ENCODE assay signal across 8 cellular contexts in genomic region chr5:181188700-181189362, GRCh38. TPM values are rescaled to one million over a fixed set of nuclear protein-coding genes. Genes with fewer than 3 reads are reported as not detected.
DNase-seq lines count a peak whose midpoint lies in the region; ATAC-seq and TF ChIP-seq lines count a peak whose summit lies in the region.

No MANE protein-coding gene starts in this region.

- H3K36me3 ChIP-seq in WERI-Rb-1 (no peaks in the 10 kb centered on the region), colonic mucosa (no peaks in the 10 kb centered on the region), lung (ENCODE audit: control insufficient read depth in 2 of 2, insufficient read depth in 2 of 2, low read length in 2 of 2) (no peaks in the 10 kb centered on the region)

- TF ChIP-seq CTCF in H9 (conservative IDR thresholded peaks at IDR 0.05): no peak
- TF ChIP-seq CTCF in WERI-Rb-1 (IDR thresholded peaks at IDR 0.05; ENCODE audit: low read depth, low read length): no peak
- no peak for TF ChIP-seq CTCF in colonic mucosa (IDR thresholded peaks at IDR 0.05)
- no peak for TF ChIP-seq CTCF in lung (IDR thresholded peaks at IDR 0.05; ENCODE audit: control extremely low read depth, extremely low read depth)

- no peak overlapping the region for H3K23ac ChIP-seq in H9 (ENCODE audit: insufficient read length, low read depth, low read length)

- H3K4me3 ChIP-seq in WERI-Rb-1 (ENCODE audit: low read depth, low read length) (peak overlapping the region; percentile 85), colonic mucosa (peak overlapping the region; percentile 81), lung (peak overlapping the region; percentile 73)

- H3K27ac ChIP-seq in H9 (ENCODE audit: insufficient read length, low read depth, low read length) (no peak overlapping the region), WERI-Rb-1 (peak overlapping the region; percentile 48), colonic mucosa (peak overlapping the region; percentile 28), lung (ENCODE audit: low read depth in 1 of 2, low read length in 1 of 2) (peak overlapping the region; percentile 64 to 80)

- H3K56ac ChIP-seq in H9 (ENCODE audit: insufficient read length, low read depth, low read length): no peak overlapping the region

- no peaks in the 10 kb centered on the region for H3K79me2 ChIP-seq in H9 (ENCODE audit: insufficient read depth, low read length)

- H3K9ac ChIP-seq in H9 (ENCODE audit: extremely low read depth, insufficient read length, low read length) (no peak overlapping the region), colonic mucosa (ENCODE audit: low read depth in 2 of 2, low read length in 2 of 2) (peak overlapping the region; percentile 76 to 82)

- ATAC-seq in lung (ENCODE audit: insufficient read depth, low FRiP score): no peak
- no peak for ATAC-seq in GM19455 (IDR thresholded peaks at IDR 0.05; ENCODE audit: unreplicated experiment)

- H3K9me3 ChIP-seq in H9 (ENCODE audit: control insufficient read depth, low read depth, low read length): no peaks in the 10 kb centered on the region
- H3K9me3 ChIP-seq in WERI-Rb-1 (ENCODE audit: severe bottlenecking): no peaks in the 10 kb centered on the region
- no peaks in the 10 kb centered on the region for H3K9me3 ChIP-seq in colonic mucosa
- H3K9me3 ChIP-seq in lung (ENCODE audit: control insufficient read depth in 2 of 2, insufficient read depth in 1 of 2, low read length in 1 of 2): no peaks in the 10 kb centered on the region

- H3K36me3 Mint-ChIP-seq in H9 (ENCODE audit: insufficient read depth in 1 of 3, low read depth in 3 of 3): peaks cover 0 to 2% (median 0%) of the 10 kb centered on the region in 3 experiments; a peak in 2 of 7 replicates

- no peak overlapping the region for H3K14ac ChIP-seq in H9 (ENCODE audit: insufficient read depth, low read length)

- peaks cover 12 to 13% of the 10 kb centered on the region in 2 experiments for H3K9me3 Mint-ChIP-seq in H9

- peak overlapping the region; percentile 88 to 93 (median 92); a peak in 6 of 7 replicates for H3K27ac Mint-ChIP-seq in H9

- peak overlapping the region; percentile 91 to 92 for H3K4me3 Mint-ChIP-seq in H9

- peaks cover 34% of the 10 kb centered on the region for H3K23me2 ChIP-seq in H9 (ENCODE audit: insufficient read length, low read depth, low read length, poor library complexity, severe bottlenecking)

- H3K4me1 ChIP-seq in H9 (ENCODE audit: insufficient read depth, low read length): no peaks in the 10 kb centered on the region
- H3K4me1 ChIP-seq in colonic mucosa: peaks cover 2% of the 10 kb centered on the region
- H3K4me1 ChIP-seq in lung (ENCODE audit: control insufficient read depth in 2 of 2, insufficient read depth in 2 of 2, low read length in 2 of 2): peaks cover 0 to 11% of the 10 kb centered on the region in 2 donors

- no peak overlapping the region for H2BK20ac ChIP-seq in H9 (ENCODE audit: low read depth, low read length, poor library complexity, severe bottlenecking)

- no peak overlapping the region for H2AK5ac ChIP-seq in H9 (ENCODE audit: insufficient read length, low read length)

- H3K4me2 ChIP-seq in H9 (ENCODE audit: insufficient read depth, insufficient read length, low read length): peak overlapping the region; percentile 75

- intact Hi-C loops in colonic mucosa (cut with DNase I): loop anchor here (2.0 to 10.0 kb wide), 2 partner anchors 34 to 76 kb away; partner anchors contain the start of genes TRIM41 and TRIM52

- H2BK12ac ChIP-seq in H9 (ENCODE audit: insufficient read length, low read depth, low read length): no peak overlapping the region

- H2AFZ ChIP-seq in H9 (ENCODE audit: low read length): no peak overlapping the region

- no peak overlapping the region for H2BK15ac ChIP-seq in H9 (ENCODE audit: low read depth, low read length)

- H4K5ac ChIP-seq in H9 (ENCODE audit: insufficient read length, low read depth, low read length): no peak overlapping the region

- H4K91ac ChIP-seq in H9 (ENCODE audit: insufficient read length, low read depth, low read length): no peak overlapping the region

- DNase-seq in H9 (peak; percentile 82), WERI-Rb-1 (peak; percentile 46), colonic mucosa (peak; percentile 89), lung (ENCODE audit: low spot score) (peak; percentile 74), GOT3 (lab: John Stamatoyannopoulos, UW) (no peak), NCI-H1092 treated with DMSO at 0.1 percent for 48 hours (lab: John Stamatoyannopoulos, UW) (no peak)
- peak; percentile 67 to 73 (median 67) for DNase-seq in stimulated activated CD4-positive, alpha-beta T cell treated with anti-CD3 and anti-CD28 coated beads, TNF-alpha, amount 100 ng/mL, for 4 hours (ENCODE audit: low read depth in 3 of 3)

- H4K8ac ChIP-seq in H9 (replicated peaks; ENCODE audit: insufficient read length, low read depth, low read length): no peak overlapping the region

- H3K27me3 Mint-ChIP-seq in H9 (ENCODE audit: low read depth): peaks cover 45% of the 10 kb centered on the region

- H3K79me1 ChIP-seq in H9 (ENCODE audit: insufficient read depth, low read depth, low read length, poor library complexity, severe bottlenecking): no peaks in the 10 kb centered on the region

- H3K4me1 Mint-ChIP-seq in H9: peaks cover 13 to 29% of the 10 kb centered on the region in 2 experiments

- no peak overlapping the region for H2BK5ac ChIP-seq in H9 (ENCODE audit: insufficient read length, low read length)

- H3K4ac ChIP-seq in H9 (ENCODE audit: low read depth, low read length): no peak overlapping the region

- no peak overlapping the region for H3T11ph ChIP-seq in H9 (ENCODE audit: low read length)

- H2BK120ac ChIP-seq in H9 (ENCODE audit: low read depth, low read length, poor library complexity, severe bottlenecking): no peak overlapping the region

- no peaks in the 10 kb centered on the region for H4K20me1 ChIP-seq in H9 (ENCODE audit: control insufficient read depth, insufficient read depth, insufficient read length)

- peaks cover 16% of the 10 kb centered on the region for H3K27me3 ChIP-seq in H9 (ENCODE audit: insufficient read depth, low read length)
- H3K27me3 ChIP-seq in WERI-Rb-1 (ENCODE audit: insufficient read depth, low read depth, severe bottlenecking): no peaks in the 10 kb centered on the region
- no peaks in the 10 kb centered on the region for H3K27me3 ChIP-seq in colonic mucosa
- H3K27me3 ChIP-seq in lung (ENCODE audit: control insufficient read depth, insufficient read depth): no peaks in the 10 kb centered on the region

- WGBS in H9 (ENCODE audit: extremely low coverage, insufficient read length, low lambda C conversion rate): no CpG with 5 or more reads among the region's 35 CpGs
- WGBS in lung, 2 donors: 0 to 1% methylated on average over 35 of the region's 35 CpGs

- H3K18ac ChIP-seq in H9 (ENCODE audit: insufficient read length, low read depth, low read length): no peak overlapping the region

RNA-seq across cellular contexts. Expression of gene TRIM7, which starts 16.2 kb away (rescaled TPM):
- total RNA-seq in H9 (2021): not detected in 2 replicates
- total RNA-seq in colonic mucosa: 1 to 10 TPM; 6.8 to 8.7 TPM
- total RNA-seq in lung: 1 to 10 TPM in 1 of 2 donors, under 1 TPM in 1; 0.46 to 3.8 TPM
- 1 to 10 TPM; 1.2 to 3.6 TPM for polyA plus RNA-seq in lung

RNA-seq across cellular contexts. Expression of gene TRIM41, which starts 34.2 kb away (rescaled TPM):
- 33.5 and 34.2 TPM in 2 replicates for total RNA-seq in H9 (2021)
- total RNA-seq in colonic mucosa: 10 to 100 TPM; 22.2 to 41.1 TPM
- total RNA-seq in lung: 10 to 100 TPM; 13.1 to 38.6 TPM
- 10 to 100 TPM; 20.3 to 24.1 TPM for polyA plus RNA-seq in lung

RNA-seq across cellular contexts. Expression of gene OR2V2, which starts 41.4 kb away (rescaled TPM):
- not detected in 2 replicates for total RNA-seq in H9 (2021)
- not detected for total RNA-seq in colonic mucosa
- total RNA-seq in lung: not detected
- not detected for polyA plus RNA-seq in lung

RNA-seq across cellular contexts. Expression of gene RACK1, which starts 54.9 kb away (rescaled TPM):
- total RNA-seq in H9 (2021) (2,548 and 2,552 TPM in 2 replicates), colonic mucosa (1,000 to 10,000 TPM; 1,252 to 1,403 TPM), lung (1,000 to 10,000 TPM; 1,254 to 2,994 TPM)
- polyA plus RNA-seq in lung: 1,000 to 10,000 TPM; 1,850 to 2,028 TPM

RNA-seq across cellular contexts. Expression of gene OR2V1, which starts 57.9 kb away (rescaled TPM):
- total RNA-seq in H9 (2021) (not detected in 2 replicates), colonic mucosa (not detected), lung (not detected)
- not detected for polyA plus RNA-seq in lung

Comparison
In these comparisons a context has a peak if more than half of its experiments do, and no peak if none do; other contexts are left out.
1. DNase-seq: peak in H9 (single experiment), WERI-Rb-1 (single experiment), colonic mucosa (single experiment), lung (single experiment) and stimulated activated CD4-positive, alpha-beta T cell treated with anti-CD3 and anti-CD28 coated beads, TNF-alpha, amount 100 ng/mL, for 4 hours (3 of 3); none in GOT3 (single experiment) and NCI-H1092 treated with DMSO at 0.1 percent for 48 hours (single experiment).
2. Peak in every context shown above with its lines, with median percentiles within 50 percentile points of each other: H3K4me3 ChIP-seq.